In genomic region chr11:9285850-9286587, GRCh38 we compare ENCODE assay signal across 1 cellular context.
TF ChIP-seq lines count a peak whose summit lies in the region.

No MANE protein-coding gene starts in this region.

TF ChIP-seq in A549, 52 proteins besides CTCF, POLR2A, EP300 and RAD21 (continued from another document):
- TF ChIP-seq CBX2 (IDR thresholded peaks at IDR 0.05; ENCODE audit: borderline replicate concordance, low read depth) (no peak), GATA3 (IDR thresholded peaks at IDR 0.05; ENCODE audit: borderline replicate concordance) (no peak), HMGXB4 (CRISPR knock-in tag; IDR thresholded peaks at IDR 0.05; ENCODE audit: borderline replicate concordance) (no peak), ZSCAN20 (CRISPR knock-in tag; IDR thresholded peaks at IDR 0.05) (no peak), USF2 (IDR thresholded peaks at IDR 0.05) (no peak)
